Comparison of ENCODE assay signal across 23 cellular contexts in genomic region chr3:123270818-123271217, GRCh38.
"Had no signal": no experiment of that assay in that cellular context is flagged by ENCODE, and none has a peak within 500 bp of the region (broad histone marks: within the 10 kb centered on the region; RNA-seq: fewer than 3 reads in every experiment).

No MANE protein-coding gene starts in this region.

- H3K27ac ChIP-seq: coronary artery, esophagus squamous epithelium, lower lobe of right lung, neutrophil, parathyroid adenoma, suprapubic skin, thyroid gland had no signal

- H3K4me3 ChIP-seq: coronary artery, esophagus squamous epithelium, gastrocnemius medialis, lower lobe of right lung, smooth muscle cell, suprapubic skin, thyroid gland had no signal

- H3K27me3 ChIP-seq: esophagus squamous epithelium, gastrocnemius medialis, neutrophil, suprapubic skin, thyroid gland had no signal

- FAIRE-seq: endothelial cell of umbilical vein had no signal

- H3K36me3 ChIP-seq: gastrocnemius medialis, suprapubic skin had no signal

- H3K9me3 ChIP-seq: esophagus squamous epithelium, gastrocnemius medialis, lower lobe of right lung, neutrophil, suprapubic skin, thyroid gland had no signal

- ATAC-seq: lower lobe of right lung; natural killer cell treated with Interleukin-12 subunit alpha and Interleukin-12 subunit beta and Interleukin-15 and Interleukin-18, amount 100 ng/mL, for 72 hours; stimulated activated naive CD8-positive, alpha-beta T cell treated with anti-CD3 and anti-CD28 coated beads, Interleukin-15, amount 100 ng/mL, for 72 hours had no signal

- H3K4me1 ChIP-seq: parathyroid adenoma, thyroid gland had no signal

- DNase-seq: dermis blood vessel endothelial cell; effector memory CD4-positive, alpha-beta T cell; erythroblast; esophagus squamous epithelium; head of caudate nucleus; left ventricle myocardium superior; lower lobe of right lung; stimulated activated CD4-positive, alpha-beta T cell treated with anti-CD3 and anti-CD28 coated beads, Interleukin-12 subunit alpha, Interleukin-12 subunit beta, amount 100 ng/mL, for 4 hours; stimulated activated CD4-positive, alpha-beta T cell treated with anti-CD3 and anti-CD28 coated beads, Interleukin-1b, Interleukin-23, amount 100 ng/mL, for 48 hours; stimulated activated CD4-positive, alpha-beta T cell treated with anti-CD3 and anti-CD28 coated beads, Interleukin-4, amount 100 ng/mL, for 1 hour; stimulated activated CD8-positive, alpha-beta memory T cell treated with anti-CD3 and anti-CD28 coated beads, Interleukin-4, amount 100 ng/mL, for 48 hours; stimulated activated naive CD4-positive, alpha-beta T cell; stimulated activated naive CD8-positive, alpha-beta T cell treated with anti-CD3 and anti-CD28 coated beads, Interleukin-15, amount 100 ng/mL, for 72 hours; thyroid gland; trophoblast cell had no signal
